In genomic region chr3:29186131-29186599, GRCh38 we compare ENCODE assay signal across 2 cellular contexts.
A peak's percentile ranks its signal among the peaks of the same experiment; 100 is the strongest.
TF ChIP-seq lines count a peak whose summit lies in the region.

No MANE protein-coding gene starts in this region.

TF ChIP-seq in GM23338, 12 proteins besides CTCF, POLR2A, EP300 and RAD21:
- TF ChIP-seq ZNF462 (CRISPR knock-in tag; IDR thresholded peaks at IDR 0.05) (no peak), ZNF331 (CRISPR knock-in tag; IDR thresholded peaks at IDR 0.05; ENCODE audit: low read depth) (no peak), POLR2AphosphoS5 (IDR thresholded peaks at IDR 0.05; ENCODE audit: low read depth) (no peak), STAT1 (IDR thresholded peaks at IDR 0.05; ENCODE audit: unreplicated experiment) (no peak), NANOG (IDR thresholded peaks at IDR 0.05; ENCODE audit: borderline replicate concordance) (no peak), ZNF114 (CRISPR knock-in tag; IDR thresholded peaks at IDR 0.05) (no peak), JUNB (IDR thresholded peaks at IDR 0.05; ENCODE audit: unreplicated experiment) (no peak), REST (IDR thresholded peaks at IDR 0.05; ENCODE audit: unreplicated experiment) (no peak), EZH2phosphoT487 (IDR thresholded peaks at IDR 0.05; ENCODE audit: unreplicated experiment) (no peak), CREB1 (CRISPR knock-in tag; IDR thresholded peaks at IDR 0.05; ENCODE audit: low read depth) (no peak), EZH2 (IDR thresholded peaks at IDR 0.05; ENCODE audit: low read depth, unreplicated experiment) (no peak)
- TF ChIP-seq, protein P1, sequence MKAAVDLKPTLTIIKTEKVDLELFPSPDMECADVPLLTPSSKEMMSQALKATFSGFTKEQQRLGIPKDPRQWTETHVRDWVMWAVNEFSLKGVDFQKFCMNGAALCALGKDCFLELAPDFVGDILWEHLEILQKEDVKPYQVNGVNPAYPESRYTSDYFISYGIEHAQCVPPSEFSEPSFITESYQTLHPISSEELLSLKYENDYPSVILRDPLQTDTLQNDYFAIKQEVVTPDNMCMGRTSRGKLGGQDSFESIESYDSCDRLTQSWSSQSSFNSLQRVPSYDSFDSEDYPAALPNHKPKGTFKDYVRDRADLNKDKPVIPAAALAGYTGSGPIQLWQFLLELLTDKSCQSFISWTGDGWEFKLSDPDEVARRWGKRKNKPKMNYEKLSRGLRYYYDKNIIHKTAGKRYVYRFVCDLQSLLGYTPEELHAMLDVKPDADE (IDR thresholded peaks at IDR 0.05) = no peak
TF ChIP-seq in GM23338: peak in this region for 0.

TF ChIP-seq in SK-N-SH, 30 proteins besides CTCF, POLR2A, EP300 and RAD21 (continued from another document):
- TF ChIP-seq GATA2 (CRISPR knock-in tag; IDR thresholded peaks at IDR 0.05) = no peak
- peak; percentile 96 for TF ChIP-seq TCF12 (IDR thresholded peaks at IDR 0.05)
- no peak for TF ChIP-seq FOXJ3 (CRISPR knock-in tag; IDR thresholded peaks at IDR 0.05)
- peak; percentile 96 for TF ChIP-seq JUND (IDR thresholded peaks at IDR 0.05)
- TF ChIP-seq TAF1 (IDR thresholded peaks at IDR 0.05; ENCODE audit: borderline replicate concordance, low read depth, low read length) = peak; percentile 19; the same call in 1 of the 2 replicates
- TF ChIP-seq CHD2 (IDR thresholded peaks at IDR 0.05; ENCODE audit: low read length, partially characterized antibody) = no peak
- TF ChIP-seq MEF2A (IDR thresholded peaks at IDR 0.05; ENCODE audit: borderline replicate concordance, low read depth) = peak; percentile 78
- no peak for TF ChIP-seq ELF1 (IDR thresholded peaks at IDR 0.05)
- no peak for TF ChIP-seq RFX5 (IDR thresholded peaks at IDR 0.05; ENCODE audit: low read length)
- TF ChIP-seq, protein P2, sequence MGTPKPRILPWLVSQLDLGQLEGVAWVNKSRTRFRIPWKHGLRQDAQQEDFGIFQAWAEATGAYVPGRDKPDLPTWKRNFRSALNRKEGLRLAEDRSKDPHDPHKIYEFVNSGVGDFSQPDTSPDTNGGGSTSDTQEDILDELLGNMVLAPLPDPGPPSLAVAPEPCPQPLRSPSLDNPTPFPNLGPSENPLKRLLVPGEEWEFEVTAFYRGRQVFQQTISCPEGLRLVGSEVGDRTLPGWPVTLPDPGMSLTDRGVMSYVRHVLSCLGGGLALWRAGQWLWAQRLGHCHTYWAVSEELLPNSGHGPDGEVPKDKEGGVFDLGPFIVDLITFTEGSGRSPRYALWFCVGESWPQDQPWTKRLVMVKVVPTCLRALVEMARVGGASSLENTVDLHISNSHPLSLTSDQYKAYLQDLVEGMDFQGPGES (IDR thresholded peaks at IDR 0.05; ENCODE audit: low read depth, low read length) = no peak
- TF ChIP-seq PBX3 (IDR thresholded peaks at IDR 0.05) = peak; percentile 99
- peak; percentile 24; the same call in 1 of the 2 replicates for TF ChIP-seq MAX (IDR thresholded peaks at IDR 0.05; ENCODE audit: low read depth)
- TF ChIP-seq RCOR1 (IDR thresholded peaks at IDR 0.05; ENCODE audit: low read length) = no peak
- no peak for TF ChIP-seq USF2 (IDR thresholded peaks at IDR 0.05; ENCODE audit: borderline replicate concordance, low read depth, low read length)
- TF ChIP-seq TEAD4 (IDR thresholded peaks at IDR 0.05; ENCODE audit: borderline replicate concordance, insufficient read depth) = peak; percentile 99
- peak; percentile 80; the same call in 1 of the 2 replicates for TF ChIP-seq SIN3A (IDR thresholded peaks at IDR 0.05; ENCODE audit: borderline replicate concordance, low read depth, low read length)
- no peak for TF ChIP-seq GABPA (IDR thresholded peaks at IDR 0.05; ENCODE audit: low read depth)
- TF ChIP-seq SMC3 (IDR thresholded peaks at IDR 0.05; ENCODE audit: low read depth, low read length) = no peak
- peak; percentile 87 for TF ChIP-seq FOSL2 (IDR thresholded peaks at IDR 0.05; ENCODE audit: borderline replicate concordance, low read depth)
- peak; percentile 79 for TF ChIP-seq ZBTB33 (IDR thresholded peaks at IDR 0.05; ENCODE audit: borderline replicate concordance, low read depth)
- peak; percentile 85 for TF ChIP-seq POLR2AphosphoS5 (IDR thresholded peaks at IDR 0.05; ENCODE audit: low read depth, low read length)
- TF ChIP-seq, protein P3, sequence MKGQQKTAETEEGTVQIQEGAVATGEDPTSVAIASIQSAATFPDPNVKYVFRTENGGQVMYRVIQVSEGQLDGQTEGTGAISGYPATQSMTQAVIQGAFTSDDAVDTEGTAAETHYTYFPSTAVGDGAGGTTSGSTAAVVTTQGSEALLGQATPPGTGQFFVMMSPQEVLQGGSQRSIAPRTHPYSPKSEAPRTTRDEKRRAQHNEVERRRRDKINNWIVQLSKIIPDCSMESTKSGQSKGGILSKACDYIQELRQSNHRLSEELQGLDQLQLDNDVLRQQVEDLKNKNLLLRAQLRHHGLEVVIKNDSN (IDR thresholded peaks at IDR 0.05; ENCODE audit: borderline replicate concordance, low read depth) = 0 out of 2 replicates have a peak, but pooled peaks have one; percentile 35
- TF ChIP-seq EZH2phosphoT487 (IDR thresholded peaks at IDR 0.05; ENCODE audit: borderline replicate concordance, low read depth) = no peak
- no peak for TF ChIP-seq YY1 (IDR thresholded peaks at IDR 0.05; ENCODE audit: low read depth)
- peak; percentile 89; the same call in 1 of the 2 replicates for TF ChIP-seq NFIC (IDR thresholded peaks at IDR 0.05; ENCODE audit: borderline replicate concordance)
- TF ChIP-seq FOXM1 (IDR thresholded peaks at IDR 0.05; ENCODE audit: low read depth) = peak; percentile 97
- TF ChIP-seq REST (IDR thresholded peaks at IDR 0.05; ENCODE audit: low read depth, low read length) = peak; percentile 46; the same call in 1 of the 2 replicates
- TF ChIP-seq RXRA (IDR thresholded peaks at IDR 0.05; ENCODE audit: borderline replicate concordance, low read depth) = peak; percentile 77
- TF ChIP-seq NRF1 (IDR thresholded peaks at IDR 0.05; ENCODE audit: low read depth, low read length) = no peak
